In the genomic region with DNA sequence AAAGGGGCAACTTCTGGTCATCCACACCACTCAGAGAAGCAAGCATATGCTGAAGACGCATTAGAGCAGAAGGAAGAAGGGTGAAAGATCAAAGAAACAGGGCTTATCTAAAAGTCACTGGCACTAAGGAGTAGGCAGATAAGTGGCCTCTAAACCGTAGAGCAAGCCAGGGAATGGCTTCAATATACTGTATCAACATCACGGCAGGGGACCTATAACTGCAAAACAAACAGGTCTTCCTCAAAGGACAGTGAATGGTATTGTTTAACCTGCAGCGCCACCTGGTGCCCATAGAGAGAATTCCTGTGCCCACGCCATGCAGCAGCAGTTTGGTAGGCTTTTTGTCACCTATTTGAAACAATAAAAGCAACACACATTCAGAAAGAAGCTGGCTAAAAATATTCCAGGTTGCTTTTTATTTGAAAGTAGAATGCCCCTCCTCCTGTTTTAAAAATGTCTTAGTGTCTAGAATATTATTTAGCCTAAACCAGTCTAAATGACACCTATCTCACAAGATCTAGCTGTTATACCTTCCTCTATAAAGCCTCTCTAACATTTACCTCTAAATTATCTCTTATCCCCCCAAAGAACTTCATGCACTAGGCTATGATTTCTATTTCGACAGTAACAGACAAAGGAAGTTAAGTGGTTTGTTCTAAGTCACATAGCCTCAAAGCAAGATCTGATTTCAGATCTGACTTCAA, we compare ENCODE assay signal across 8 cellular contexts. TPM values are rescaled to one million over a fixed set of nuclear protein-coding genes. Genes with fewer than 3 reads are reported as not detected.
DNase-seq lines count a peak whose midpoint lies in the region; ATAC-seq and TF ChIP-seq lines count a peak whose summit lies in the region.

No MANE protein-coding gene starts in this region.

- H3K36me3 ChIP-seq in lung (ENCODE audit: control insufficient read depth in 2 of 2, insufficient read depth in 2 of 2, low read length in 2 of 2) = peaks cover 16 to 28% of the 10 kb centered on the region in 2 donors

- DNase-seq in AG20443 (ENCODE audit: low spot score) (peak; percentile 64), NCI-H460 (ENCODE audit: extremely low read depth, low read depth) (peak; percentile 62), dermis microvascular lymphatic vessel endothelial cell (ENCODE audit: low read depth in 2 of 2) (peak; percentile 61 to 85), lung (ENCODE audit: low spot score) (peak; percentile 61)
- DNase-seq in activated CD4-positive, alpha-beta T cell treated with anti-CD3 and anti-CD28 coated beads, Interleukin-2, amount 10 ng/mL, durations not matched to agents 7 days and 5 days = peak; percentile 61
- DNase-seq in stimulated activated CD8-positive, alpha-beta memory T cell treated with anti-CD3 and anti-CD28 coated beads, Interleukin-12 subunit alpha, Interleukin-12 subunit beta, amount 100 ng/mL, for 4 hours (ENCODE audit: low read depth) = peak; percentile 4

- H3K4me3 ChIP-seq in lung = no peak overlapping the region

- H3K4me3 Mint-ChIP-seq in activated CD4-positive, alpha-beta T cell treated with anti-CD3 and anti-CD28 coated beads, Interleukin-2, amount 10 ng/mL, durations not matched to agents 7 days and 5 days = no peak overlapping the region

- H3K9me3 Mint-ChIP-seq in activated CD4-positive, alpha-beta T cell treated with anti-CD3 and anti-CD28 coated beads, Interleukin-2, amount 10 ng/mL, durations not matched to agents 7 days and 5 days = no peaks in the 10 kb centered on the region

- TF ChIP-seq CTCF in lung (IDR thresholded peaks at IDR 0.05; ENCODE audit: control extremely low read depth, extremely low read depth) = peak; percentile 68

- peak; percentile 80 for ATAC-seq in GM18907 (IDR thresholded peaks at IDR 0.05; ENCODE audit: unreplicated experiment)
- peak; percentile 97 for ATAC-seq in HG03342 (IDR thresholded peaks at IDR 0.05; ENCODE audit: unreplicated experiment)
- ATAC-seq in lung (ENCODE audit: insufficient read depth, low FRiP score) = peak; percentile 56

- peaks cover 10% of the 10 kb centered on the region for H3K4me1 Mint-ChIP-seq in activated CD4-positive, alpha-beta T cell treated with anti-CD3 and anti-CD28 coated beads, Interleukin-2, amount 10 ng/mL, durations not matched to agents 7 days and 5 days

- POLR2A ChIA-PET in activated CD4-positive, alpha-beta T cell treated with anti-CD3 and anti-CD28 coated beads, Interleukin-2, amount 10 ng/mL, durations not matched to agents 7 days and 5 days (lab: Charles Lee) = no interaction called here

- no peaks in the 10 kb centered on the region for H3K27me3 Mint-ChIP-seq in activated CD4-positive, alpha-beta T cell treated with anti-CD3 and anti-CD28 coated beads, Interleukin-2, amount 10 ng/mL, durations not matched to agents 7 days and 5 days

- peaks cover 46% of the 10 kb centered on the region for H3K36me3 Mint-ChIP-seq in activated CD4-positive, alpha-beta T cell treated with anti-CD3 and anti-CD28 coated beads, Interleukin-2, amount 10 ng/mL, durations not matched to agents 7 days and 5 days (ENCODE audit: low read depth)

- CTCF ChIA-PET in activated CD4-positive, alpha-beta T cell treated with anti-CD3 and anti-CD28 coated beads, Interleukin-2, amount 10 ng/mL, durations not matched to agents 7 days and 5 days (lab: Charles Lee) = interaction anchor here (1.0 to 1.6 kb wide), 9 partner anchors 10 to 460 kb away, joined by 3 to 6 read pairs (median 4); a partner anchor contains a TSS

- peaks cover 0 to 6% of the 10 kb centered on the region in 2 donors for H3K4me1 ChIP-seq in lung (ENCODE audit: control insufficient read depth in 2 of 2, insufficient read depth in 2 of 2, low read length in 2 of 2)

- H3K27ac ChIP-seq in lung (ENCODE audit: low read depth in 1 of 2, low read length in 1 of 2) = no peak overlapping the region

- WGBS in lung, 2 donors = 28 to 32% methylated on average over 6 of the region's 6 CpGs

- no peaks in the 10 kb centered on the region for H3K9me3 ChIP-seq in lung (ENCODE audit: control insufficient read depth in 2 of 2, insufficient read depth in 1 of 2, low read length in 1 of 2)

- H3K27me3 ChIP-seq in lung (ENCODE audit: control insufficient read depth, insufficient read depth) = no peaks in the 10 kb centered on the region

- peak overlapping the region; percentile 10 for H3K27ac Mint-ChIP-seq in activated CD4-positive, alpha-beta T cell treated with anti-CD3 and anti-CD28 coated beads, Interleukin-2, amount 10 ng/mL, durations not matched to agents 7 days and 5 days

RNA-seq across cellular contexts. Expression of a gene that starts 21.8 kb away (rescaled TPM):
- 28.7 and 32.1 TPM in 2 replicates for total RNA-seq in NCI-H460 (2014; rRNA removed; shearing (Covaris generic))
- polyA plus RNA-seq in NCI-H460 (2014; cell fraction: nucleus; rRNA removed) = 16.0 and 19.9 TPM in 2 replicates
- 10 to 100 TPM; 41.7 to 43.7 TPM for total RNA-seq in activated CD4-positive, alpha-beta T cell treated with anti-CD3 and anti-CD28 coated beads, Interleukin-2, amount 10 ng/mL, durations not matched to agents 7 days and 5 days
- total RNA-seq in dermis microvascular lymphatic vessel endothelial cell (30.2 and 45.9 TPM in 2 replicates), lung (10 to 100 TPM; 57.4 to 64.3 TPM)
- 10 to 100 TPM; 13.9 to 27.8 TPM for polyA plus RNA-seq in lung

Comparison
In these comparisons a context has a peak if more than half of its experiments do, and no peak if none do; other contexts are left out.
1. DNase-seq: peak in every context shown above with its lines; median percentile 73 in dermis microvascular lymphatic vessel endothelial cell; 64 in AG20443; 62 in NCI-H460; 61 in activated CD4-positive, alpha-beta T cell treated with anti-CD3 and anti-CD28 coated beads, Interleukin-2, amount 10 ng/mL, durations not matched to agents 7 days and 5 days; 61 in lung; 4 in stimulated activated CD8-positive, alpha-beta memory T cell treated with anti-CD3 and anti-CD28 coated beads, Interleukin-12 subunit alpha, Interleukin-12 subunit beta, amount 100 ng/mL, for 4 hours.